Comparison of ENCODE assay signal across 18 cellular contexts in the genomic region with DNA sequence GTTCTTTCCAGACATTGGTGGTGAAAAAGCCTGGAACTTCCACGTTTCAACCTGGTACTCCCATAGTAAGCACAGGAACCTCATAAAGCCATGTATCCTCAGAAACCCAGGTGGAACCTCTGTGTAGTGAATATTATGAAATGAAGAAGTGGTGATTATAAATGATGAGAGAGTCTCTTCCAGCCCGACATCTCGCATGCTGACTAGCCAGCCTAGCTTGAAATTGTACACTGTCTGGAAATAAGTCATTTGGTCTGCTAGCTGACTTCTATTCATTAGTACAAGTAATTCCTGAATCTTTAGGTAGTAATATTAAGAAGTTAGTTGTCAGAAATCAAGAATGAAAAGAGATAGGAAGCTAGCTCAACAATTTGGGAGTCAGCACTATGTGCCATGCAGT.
"Had no signal": no experiment of that assay in that cellular context is flagged by ENCODE, and none has a peak within 500 bp of the region (broad histone marks: within the 10 kb centered on the region; RNA-seq: fewer than 3 reads in every experiment).

No MANE protein-coding gene starts in this region.

- H3K4me3 ChIP-seq: SJSA1, SK-N-MC had no signal

- H3K9me3 ChIP-seq: SJSA1 had no signal

- H3K36me3 ChIP-seq: SJSA1 had no signal

- DNase-seq: NCI-H1048, NCI-H1105, NCI-H1417 treated with DMSO at 0.1 percent for 48 hours, NCI-H146, NCI-H1694 treated with DMSO at 0.1 percent for 48 hours, NCI-H1930, NCI-H2081, NCI-H2107, NCI-H2227 treated with DMSO at 0.1 percent for 48 hours, NCI-H510A, NCI-H524 treated with DMSO at 0.1 percent for 48 hours, NCI-H774, Right ventricle myocardium superior, RPMI8226, SIG-M5 had no signal

- H3K27me3 ChIP-seq: SJSA1 had no signal

- H3K27ac ChIP-seq: HL-60, SJSA1, SK-N-MC had no signal

- H3K4me1 ChIP-seq: SJSA1 had no signal
